ENCODE assay signal across 19 cellular contexts in the genomic region with DNA sequence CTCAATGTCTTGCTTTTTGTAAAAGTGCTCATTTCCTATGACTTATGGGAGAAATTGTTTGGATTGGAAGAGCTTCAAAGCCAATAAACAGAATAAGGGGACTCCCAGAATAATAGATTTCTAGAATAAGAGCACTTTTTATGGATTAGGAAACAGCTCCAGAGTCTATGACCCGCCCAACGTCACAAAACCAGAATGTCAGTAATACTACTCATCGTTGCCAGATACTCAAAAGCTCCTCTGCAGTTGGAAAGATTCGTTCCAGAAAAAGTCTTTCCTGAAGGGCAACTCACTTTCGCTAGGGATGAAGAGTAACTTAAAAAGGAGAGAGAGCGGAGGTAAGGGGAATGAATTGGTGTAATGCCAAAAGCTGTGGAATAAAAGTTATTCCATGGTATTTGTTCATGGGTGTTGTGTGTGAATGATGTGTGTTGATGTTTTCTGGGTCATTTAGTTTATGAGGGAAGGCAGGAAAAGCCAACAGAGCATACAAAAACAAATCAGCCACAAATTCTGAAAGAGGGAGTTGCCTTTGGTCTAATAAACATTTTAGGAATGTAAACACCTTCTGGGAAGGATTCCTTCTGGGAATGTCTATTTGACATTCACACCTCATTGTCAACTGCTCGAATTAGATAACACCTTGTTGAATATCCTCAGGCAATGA.
DNase-seq lines count a peak whose midpoint lies in the region; ATAC-seq, FAIRE-seq and TF ChIP-seq lines count a peak whose summit lies in the region.
"Had no signal": no experiment of that assay in that cellular context is flagged by ENCODE, and none has a peak within 500 bp of the region (broad histone marks: within the 10 kb centered on the region; RNA-seq: fewer than 3 reads in every experiment).

No MANE protein-coding gene starts in this region.

- H3K27me3 Mint-ChIP-seq in astrocyte (ENCODE audit: low read depth, unreplicated experiment): no peaks in the 10 kb centered on the region
- H3K27me3 Mint-ChIP-seq: activated CD4-positive, alpha-beta T cell treated with anti-CD3 and anti-CD28 coated beads, Interleukin-2, amount 10 ng/mL, durations not matched to agents 24 days and 14 days; activated naive CD8-positive, alpha-beta T cell had no signal

- no peaks in the 10 kb centered on the region for H3K36me3 ChIP-seq in astrocyte (ENCODE audit: insufficient read depth, low read length)
- H3K36me3 ChIP-seq: BLaER1, SJCRH30 had no signal

- no peak overlapping the region for H2AFZ ChIP-seq in astrocyte (ENCODE audit: low read depth, low read length)

- intact Hi-C loops in sciatic nerve (cut with DNase I): no loop called here

- FAIRE-seq in astrocyte (lab: Jason Lieb, UNC): peak; percentile 32

- H3K4me1 Mint-ChIP-seq in astrocyte (ENCODE audit: low read depth, unreplicated experiment): peaks cover 22% of the 10 kb centered on the region
- H3K4me1 Mint-ChIP-seq: activated CD4-positive, alpha-beta T cell treated with anti-CD3 and anti-CD28 coated beads, Interleukin-2, amount 10 ng/mL, durations not matched to agents 24 days and 14 days had no signal

- H3K4me3 ChIP-seq in astrocyte (ENCODE audit: insufficient read depth, low read depth, low read length) (no peak overlapping the region), fibroblast of villous mesenchyme (ENCODE audit: low read depth, low read length) (no peak overlapping the region)
- H3K4me3 ChIP-seq: BLaER1, SJCRH30 had no signal

- DNase-seq in EL: peak; percentile 6
- DNase-seq in astrocyte (ENCODE audit: low read depth): peak; percentile 33
- DNase-seq in fibroblast of villous mesenchyme (ENCODE audit: low read depth): peak; percentile 76
- no peak for DNase-seq in sciatic nerve (ENCODE audit: low spot score)
- DNase-seq in activated naive CD4-positive, alpha-beta T cell treated with anti-CD3 and anti-CD28 coated beads, Interleukin-2, amount 50 U/mL, for 72 hours (ENCODE audit: low spot score in 2 of 2): no peak
- no peak for DNase-seq in DMS 273 (lab: John Stamatoyannopoulos, UW; ENCODE audit: unreplicated experiment)
- DNase-seq in effector CD4-positive, alpha-beta T cell: no peak
- no peak for DNase-seq in epidermal melanocyte (ENCODE audit: insufficient read length, low spot score)
- DNase-seq: activated CD4-positive, alpha-beta T cell treated with anti-CD3 and anti-CD28 coated beads, Interleukin-2, amount 10 ng/mL, durations not matched to agents 24 days and 14 days; cerebellar nuclear complex; DMS53; hippocampal formation; left cardiac atrium; NCI-H1092; NCI-H446 treated with DMSO at 0.1 percent for 48 hours; SJCRH30; substantia nigra had no signal

- no peaks in the 10 kb centered on the region for H3K79me2 ChIP-seq in astrocyte (ENCODE audit: insufficient read depth, low read length)

- TF ChIP-seq CTCF in astrocyte (IDR thresholded peaks at IDR 0.05; ENCODE audit: insufficient read depth, low read depth, low read length) (no peak), fibroblast of villous mesenchyme (IDR thresholded peaks at IDR 0.05; ENCODE audit: insufficient read depth, low read depth, low read length) (no peak)

- no peaks in the 10 kb centered on the region for H3K9me3 ChIP-seq in astrocyte (ENCODE audit: insufficient read depth, low read depth, low read length)
- H3K9me3 ChIP-seq: BLaER1, SJCRH30 had no signal

- H4K20me1 ChIP-seq in astrocyte (ENCODE audit: insufficient read depth, low read length): no peaks in the 10 kb centered on the region
- H4K20me1 ChIP-seq: BLaER1 had no signal

- H3K9ac ChIP-seq in astrocyte (ENCODE audit: low read length): no peak overlapping the region
- H3K9ac ChIP-seq: BLaER1 had no signal

- H3K4me2 ChIP-seq in astrocyte (ENCODE audit: low read length): peak overlapping the region; percentile 12
- H3K4me2 ChIP-seq: BLaER1 had no signal

- no peak overlapping the region for H3K27ac Mint-ChIP-seq in astrocyte (ENCODE audit: unreplicated experiment)
- H3K27ac Mint-ChIP-seq in activated naive CD4-positive, alpha-beta T cell treated with anti-CD3 and anti-CD28 coated beads, Interleukin-2, amount 50 U/mL, for 72 hours: no peak overlapping the region
- H3K27ac Mint-ChIP-seq: activated CD4-positive, alpha-beta T cell treated with anti-CD3 and anti-CD28 coated beads, Interleukin-2, amount 10 ng/mL, durations not matched to agents 24 days and 14 days; activated naive CD8-positive, alpha-beta T cell had no signal

- H3K9me3 Mint-ChIP-seq in astrocyte (ENCODE audit: unreplicated experiment): no peaks in the 10 kb centered on the region
- H3K9me3 Mint-ChIP-seq in activated naive CD4-positive, alpha-beta T cell treated with anti-CD3 and anti-CD28 coated beads, Interleukin-2, amount 50 U/mL, for 72 hours: no peaks in the 10 kb centered on the region
- H3K9me3 Mint-ChIP-seq: activated CD4-positive, alpha-beta T cell treated with anti-CD3 and anti-CD28 coated beads, Interleukin-2, amount 10 ng/mL, durations not matched to agents 24 days and 14 days had no signal

- H3K36me3 Mint-ChIP-seq in astrocyte (ENCODE audit: low read depth, unreplicated experiment): no peaks in the 10 kb centered on the region
- H3K36me3 Mint-ChIP-seq in activated naive CD4-positive, alpha-beta T cell treated with anti-CD3 and anti-CD28 coated beads, Interleukin-2, amount 50 U/mL, for 72 hours: no peaks in the 10 kb centered on the region
- H3K36me3 Mint-ChIP-seq: activated naive CD8-positive, alpha-beta T cell had no signal

- ATAC-seq in sciatic nerve: peak; percentile 77
- no peak for ATAC-seq in activated naive CD4-positive, alpha-beta T cell treated with anti-CD3 and anti-CD28 coated beads, Interleukin-2, amount 50 U/mL, for 72 hours

- peak overlapping the region; percentile 1 for H3K27ac ChIP-seq in astrocyte (ENCODE audit: low read depth, low read length)
- H3K27ac ChIP-seq: BLaER1, SJCRH30 had no signal

- H3K4me3 Mint-ChIP-seq in astrocyte (ENCODE audit: unreplicated experiment): no peak overlapping the region
- H3K4me3 Mint-ChIP-seq: activated CD4-positive, alpha-beta T cell treated with anti-CD3 and anti-CD28 coated beads, Interleukin-2, amount 10 ng/mL, durations not matched to agents 24 days and 14 days; activated naive CD8-positive, alpha-beta T cell had no signal

- no peaks in the 10 kb centered on the region for H3K27me3 ChIP-seq in astrocyte (ENCODE audit: insufficient read depth, low read length)
- H3K27me3 ChIP-seq: BLaER1, SJCRH30 had no signal

- no peaks in the 10 kb centered on the region for H3K4me1 ChIP-seq in astrocyte (ENCODE audit: insufficient read depth, low read length)
- H3K4me1 ChIP-seq: BLaER1, SJCRH30 had no signal

Comparison
In these comparisons a context has a peak if more than half of its experiments do, and no peak if none do; other contexts are left out.
1. DNase-seq: peak in EL (single experiment), astrocyte (single experiment) and fibroblast of villous mesenchyme (single experiment); none in sciatic nerve (single experiment), activated naive CD4-positive, alpha-beta T cell treated with anti-CD3 and anti-CD28 coated beads, Interleukin-2, amount 50 U/mL, for 72 hours (0 of 2), DMS 273 (single experiment), effector CD4-positive, alpha-beta T cell (single experiment) and epidermal melanocyte (single experiment).